In the genomic region with DNA sequence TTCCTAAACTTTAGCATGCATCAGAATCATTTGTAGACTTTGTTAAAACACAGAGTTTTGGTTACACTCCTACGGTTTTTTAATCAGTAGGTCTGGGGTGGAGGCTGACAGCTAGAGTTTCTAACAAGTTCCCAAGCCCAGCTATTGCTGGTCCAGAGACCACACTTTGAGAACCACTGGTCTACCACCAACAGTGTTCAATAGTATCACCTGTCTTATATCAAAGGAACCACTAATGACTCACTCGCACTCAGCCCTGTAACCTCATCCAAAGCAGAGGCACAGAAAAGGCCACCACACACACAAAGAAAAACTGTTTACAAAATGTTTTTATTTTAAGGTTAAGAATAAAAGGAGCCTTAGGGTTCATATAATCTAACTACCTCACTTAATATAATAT, we compare ENCODE assay signal across 18 cellular contexts.
DNase-seq lines count a peak whose midpoint lies in the region; ATAC-seq and TF ChIP-seq lines count a peak whose summit lies in the region.
"Had no signal": no experiment of that assay in that cellular context is flagged by ENCODE, and none has a peak within 500 bp of the region (broad histone marks: within the 10 kb centered on the region; RNA-seq: fewer than 3 reads in every experiment).

No MANE protein-coding gene starts in this region.

- no peak overlapping the region for H3K27ac ChIP-seq in esophagus squamous epithelium
- H3K27ac ChIP-seq: vagina had no signal

- H3K36me3 Mint-ChIP-seq in activated T-cell treated with anti-CD3 and anti-CD28 coated beads, Interleukin-2, amount 50 U/mL, for 4 hours (ENCODE audit: insufficient read depth), result peaks cover 19% of the 10 kb centered on the region
- peaks cover 5% of the 10 kb centered on the region for H3K36me3 Mint-ChIP-seq in activated T-helper 17 cell treated with anti-CD3 and anti-CD28 coated beads, Interleukin-2, amount 50 U/mL, for 72 hours (ENCODE audit: low read depth)
- H3K36me3 Mint-ChIP-seq in natural killer cell treated with Interleukin-12 subunit alpha and Interleukin-12 subunit beta and Interleukin-15 and Interleukin-18, amount 100 ng/mL, for 72 hours, result peaks cover 15% of the 10 kb centered on the region

- intact Hi-C loops in esophagus squamous epithelium (cut with DNase I), result no loop called here

- no peaks in the 10 kb centered on the region for H3K27me3 Mint-ChIP-seq in activated T-cell treated with anti-CD3 and anti-CD28 coated beads, Interleukin-2, amount 50 U/mL, for 4 hours (ENCODE audit: low read depth)
- H3K27me3 Mint-ChIP-seq in activated T-helper 17 cell treated with anti-CD3 and anti-CD28 coated beads, Interleukin-2, amount 50 U/mL, for 72 hours, result no peaks in the 10 kb centered on the region
- no peaks in the 10 kb centered on the region for H3K27me3 Mint-ChIP-seq in natural killer cell treated with Interleukin-12 subunit alpha and Interleukin-12 subunit beta and Interleukin-15 and Interleukin-18, amount 100 ng/mL, for 72 hours
- H3K27me3 Mint-ChIP-seq: CD4-positive, alpha-beta memory T cell had no signal

- no peak for TF ChIP-seq POLR2A in esophagus squamous epithelium (IDR thresholded peaks at IDR 0.05)

- peak; percentile 81 to 91 for ATAC-seq in activated T-cell treated with anti-CD3 and anti-CD28 coated beads, Interleukin-2, amount 50 U/mL, for 4 hours
- ATAC-seq in activated T-helper 17 cell treated with anti-CD3 and anti-CD28 coated beads, Interleukin-2, amount 50 U/mL, for 72 hours (replicated peaks), result peak; percentile 98
- peak; percentile 75 to 76 for ATAC-seq in natural killer cell treated with Interleukin-12 subunit alpha and Interleukin-12 subunit beta and Interleukin-15 and Interleukin-18, amount 100 ng/mL, for 72 hours

- no peaks in the 10 kb centered on the region for H3K27me3 ChIP-seq in esophagus squamous epithelium
- H3K27me3 ChIP-seq: vagina had no signal

- TF ChIP-seq CTCF in esophagus squamous epithelium (IDR thresholded peaks at IDR 0.05), result no peak

- H3K9me3 ChIP-seq in esophagus squamous epithelium, result no peaks in the 10 kb centered on the region
- H3K9me3 ChIP-seq: vagina had no signal

- H3K36me3 ChIP-seq in esophagus squamous epithelium, result peaks cover 0 to 4% (median 0%) of the 10 kb centered on the region in 3 donors
- H3K36me3 ChIP-seq: vagina had no signal

- peaks cover 27% of the 10 kb centered on the region for H3K4me1 Mint-ChIP-seq in activated T-cell treated with anti-CD3 and anti-CD28 coated beads, Interleukin-2, amount 50 U/mL, for 4 hours (ENCODE audit: low read depth)
- peaks cover 30% of the 10 kb centered on the region for H3K4me1 Mint-ChIP-seq in activated T-helper 17 cell treated with anti-CD3 and anti-CD28 coated beads, Interleukin-2, amount 50 U/mL, for 72 hours
- peaks cover 35 to 65% of the 10 kb centered on the region in 2 donors for H3K4me1 Mint-ChIP-seq in natural killer cell treated with Interleukin-12 subunit alpha and Interleukin-12 subunit beta and Interleukin-15 and Interleukin-18, amount 100 ng/mL, for 72 hours (ENCODE audit: low read depth in 2 of 2)

- peaks cover 0 to 4% (median 0%) of the 10 kb centered on the region in 3 donors for H3K4me1 ChIP-seq in esophagus squamous epithelium

- H3K4me3 ChIP-seq in esophagus squamous epithelium, result no peak overlapping the region
- H3K4me3 ChIP-seq: lung, vagina had no signal

- DNase-seq in activated T-cell treated with anti-CD3 and anti-CD28 coated beads, Interleukin-2, amount 50 U/mL, for 4 hours, result no peak
- DNase-seq in activated T-cell treated with anti-CD3 and anti-CD28 coated beads for 4 hours (no peak), M059J (ENCODE audit: low read depth) (peak; percentile 62), NCI-H526 treated with DMSO at 0.1 percent for 48 hours (lab: John Stamatoyannopoulos, UW) (no peak), NCI-H2029 (lab: John Stamatoyannopoulos, UW) (no peak), esophagus squamous epithelium (lab: John Stamatoyannopoulos, UW) (no peak)
- peak; percentile 50 for DNase-seq in natural killer cell treated with Interleukin-12 subunit alpha and Interleukin-12 subunit beta and Interleukin-15 and Interleukin-18, amount 100 ng/mL, for 72 hours (ENCODE audit: low spot score)
- DNase-seq: activated CD8-positive, alpha-beta memory T cell treated with anti-CD3 and anti-CD28 coated beads, Interleukin-2, amount 50 U/mL, for 48 hours; CD4-positive, alpha-beta memory T cell; cerebellar nuclear complex; EL; HCEC 1CT; NCI-H1436; NK-92 treated with Interleukin-12 subunit alpha and Interleukin-12 subunit beta, amount 100 ng/mL, for 24 hours had no signal

- H3K27ac Mint-ChIP-seq in activated T-helper 17 cell treated with anti-CD3 and anti-CD28 coated beads, Interleukin-2, amount 50 U/mL, for 72 hours, result no peak overlapping the region
- H3K27ac Mint-ChIP-seq in natural killer cell treated with Interleukin-12 subunit alpha and Interleukin-12 subunit beta and Interleukin-15 and Interleukin-18, amount 100 ng/mL, for 72 hours, result peak overlapping the region in 1 of 2 donors; percentile 40
- H3K27ac Mint-ChIP-seq: nephron had no signal

- WGBS in esophagus squamous epithelium, 2 donors, result 60 to 68% methylated on average over 2 of the region's 2 CpGs

- no peaks in the 10 kb centered on the region for H3K9me3 Mint-ChIP-seq in activated T-cell treated with anti-CD3 and anti-CD28 coated beads, Interleukin-2, amount 50 U/mL, for 4 hours
- no peaks in the 10 kb centered on the region for H3K9me3 Mint-ChIP-seq in activated T-helper 17 cell treated with anti-CD3 and anti-CD28 coated beads, Interleukin-2, amount 50 U/mL, for 72 hours
- H3K9me3 Mint-ChIP-seq in natural killer cell treated with Interleukin-12 subunit alpha and Interleukin-12 subunit beta and Interleukin-15 and Interleukin-18, amount 100 ng/mL, for 72 hours, result no peaks in the 10 kb centered on the region
- H3K9me3 Mint-ChIP-seq: CD4-positive, alpha-beta memory T cell; nephron had no signal

- H3K4me3 Mint-ChIP-seq in activated T-cell treated with anti-CD3 and anti-CD28 coated beads, Interleukin-2, amount 50 U/mL, for 4 hours, result no peak overlapping the region
- H3K4me3 Mint-ChIP-seq in activated T-helper 17 cell treated with anti-CD3 and anti-CD28 coated beads, Interleukin-2, amount 50 U/mL, for 72 hours, result peak overlapping the region; percentile 16
- H3K4me3 Mint-ChIP-seq in natural killer cell treated with Interleukin-12 subunit alpha and Interleukin-12 subunit beta and Interleukin-15 and Interleukin-18, amount 100 ng/mL, for 72 hours, result no peak overlapping the region
- H3K4me3 Mint-ChIP-seq: CD4-positive, alpha-beta memory T cell; nephron had no signal

Comparison
In these comparisons a context has a peak if more than half of its experiments do, and no peak if none do; other contexts are left out.
1. DNase-seq: peak in M059J (single experiment) and natural killer cell treated with Interleukin-12 subunit alpha and Interleukin-12 subunit beta and Interleukin-15 and Interleukin-18, amount 100 ng/mL, for 72 hours (single experiment); none in activated T-cell treated with anti-CD3 and anti-CD28 coated beads, Interleukin-2, amount 50 U/mL, for 4 hours (single experiment), activated T-cell treated with anti-CD3 and anti-CD28 coated beads for 4 hours (single experiment), NCI-H526 treated with DMSO at 0.1 percent for 48 hours (single experiment), NCI-H2029 (single experiment) and esophagus squamous epithelium (single experiment).
2. Peak in every context shown above with its lines, with median percentiles within 50 percentile points of each other: ATAC-seq.